1 cellular context compared by ENCODE assay signal in the genomic region with DNA sequence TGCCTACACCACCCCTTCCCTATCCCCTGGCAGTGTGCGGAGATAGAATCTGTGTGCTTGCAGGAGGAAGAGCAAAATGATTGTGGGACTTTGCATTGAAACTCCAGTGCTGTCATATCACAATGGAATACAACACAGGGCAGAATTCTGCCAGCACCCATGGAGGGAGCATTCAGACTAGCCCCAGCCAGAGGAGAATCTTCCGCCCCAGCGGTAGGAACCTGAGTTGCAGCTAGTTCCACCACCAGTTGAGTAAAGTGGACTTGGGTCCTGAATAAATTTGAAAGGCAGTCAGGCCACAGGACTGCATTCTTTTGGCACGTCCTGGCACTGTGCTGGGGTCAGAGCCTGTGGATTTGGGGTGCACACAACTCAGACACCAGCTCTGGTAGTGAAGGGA.
TF ChIP-seq lines count a peak whose summit lies in the region.

No MANE protein-coding gene starts in this region.

TF ChIP-seq in H1, 55 proteins besides CTCF, POLR2A, EP300 and RAD21:
- TF ChIP-seq SAP30 (IDR thresholded peaks at IDR 0.05; ENCODE audit: insufficient read depth, insufficient replicate concordance, low read length) (no peak), EGR1 (IDR thresholded peaks at IDR 0.05; ENCODE audit: borderline replicate concordance, low read depth, low read length) (no peak), GABPA (IDR thresholded peaks at IDR 0.05; ENCODE audit: borderline replicate concordance, insufficient read depth, low read length) (no peak), CBX5 (IDR thresholded peaks at IDR 0.05; ENCODE audit: low read depth, low read length) (no peak), KDM1A (IDR thresholded peaks at IDR 0.05; ENCODE audit: borderline replicate concordance, low read length) (no peak), JUND (IDR thresholded peaks at IDR 0.05; ENCODE audit: low read length) (no peak), BACH1 (IDR thresholded peaks at IDR 0.05; ENCODE audit: low read length) (no peak), HDAC6 (IDR thresholded peaks at IDR 0.05; ENCODE audit: low read depth, low read length) (no peak), FOSL1 (IDR thresholded peaks at IDR 0.05; ENCODE audit: insufficient read depth, low read depth, low read length) (no peak)
- TF ChIP-seq, protein P1, sequence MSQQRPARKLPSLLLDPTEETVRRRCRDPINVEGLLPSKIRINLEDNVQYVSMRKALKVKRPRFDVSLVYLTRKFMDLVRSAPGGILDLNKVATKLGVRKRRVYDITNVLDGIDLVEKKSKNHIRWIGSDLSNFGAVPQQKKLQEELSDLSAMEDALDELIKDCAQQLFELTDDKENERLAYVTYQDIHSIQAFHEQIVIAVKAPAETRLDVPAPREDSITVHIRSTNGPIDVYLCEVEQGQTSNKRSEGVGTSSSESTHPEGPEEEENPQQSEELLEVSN (IDR thresholded peaks at IDR 0.05): no peak
